1 cellular context compared by ENCODE assay signal in the genomic region with DNA sequence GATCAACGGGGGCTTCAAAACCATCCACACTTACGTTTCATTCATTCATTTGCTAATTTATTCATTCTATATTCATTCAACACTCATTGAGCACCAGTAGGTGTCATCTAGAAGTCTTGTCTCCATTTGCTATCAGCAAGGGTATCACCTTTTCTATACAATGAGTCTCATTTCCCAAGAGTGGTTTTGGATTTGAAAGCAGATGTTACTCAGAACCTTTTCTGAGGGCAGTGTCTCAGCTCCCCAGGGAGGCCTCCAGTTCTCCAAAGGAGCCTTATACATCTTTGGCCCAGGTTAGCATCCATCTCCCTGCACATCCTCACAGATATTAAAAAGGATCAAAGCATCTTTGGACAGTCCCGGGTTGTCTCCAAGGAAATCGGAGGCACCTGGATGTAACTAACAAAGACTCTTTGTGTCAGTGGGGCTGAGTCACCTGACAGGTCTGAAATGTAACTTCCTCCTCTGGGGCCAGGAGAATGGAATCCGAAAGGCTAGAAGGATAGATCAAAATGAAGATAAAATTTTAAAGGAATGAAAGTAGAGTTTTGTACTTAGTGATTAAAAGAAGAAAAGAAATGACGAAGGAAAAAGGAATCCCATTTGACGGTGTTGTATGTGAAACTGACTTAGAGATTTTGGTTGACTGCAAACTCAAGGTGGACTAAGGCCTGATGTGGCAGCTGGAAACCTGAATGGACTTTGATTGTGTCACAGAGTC.
A peak's percentile ranks its signal among the peaks of the same experiment; 100 is the strongest.
TF ChIP-seq lines count a peak whose summit lies in the region.

No MANE protein-coding gene starts in this region.

TF ChIP-seq in SK-N-SH, 30 proteins besides CTCF, POLR2A, EP300 and RAD21:
- no peak for TF ChIP-seq SMC3 (IDR thresholded peaks at IDR 0.05; ENCODE audit: low read depth, low read length)
- 0 out of 2 replicates have a peak, but pooled peaks have one; percentile 8 for TF ChIP-seq TAF1 (IDR thresholded peaks at IDR 0.05; ENCODE audit: borderline replicate concordance, low read depth, low read length)
- no peak for TF ChIP-seq NRF1 (IDR thresholded peaks at IDR 0.05; ENCODE audit: low read depth, low read length)
- no peak for TF ChIP-seq RFX5 (IDR thresholded peaks at IDR 0.05; ENCODE audit: low read length)
- TF ChIP-seq MEF2A (IDR thresholded peaks at IDR 0.05; ENCODE audit: borderline replicate concordance, low read depth), result no peak
- peak; percentile 98 for TF ChIP-seq JUND (IDR thresholded peaks at IDR 0.05)
- TF ChIP-seq, protein P1, sequence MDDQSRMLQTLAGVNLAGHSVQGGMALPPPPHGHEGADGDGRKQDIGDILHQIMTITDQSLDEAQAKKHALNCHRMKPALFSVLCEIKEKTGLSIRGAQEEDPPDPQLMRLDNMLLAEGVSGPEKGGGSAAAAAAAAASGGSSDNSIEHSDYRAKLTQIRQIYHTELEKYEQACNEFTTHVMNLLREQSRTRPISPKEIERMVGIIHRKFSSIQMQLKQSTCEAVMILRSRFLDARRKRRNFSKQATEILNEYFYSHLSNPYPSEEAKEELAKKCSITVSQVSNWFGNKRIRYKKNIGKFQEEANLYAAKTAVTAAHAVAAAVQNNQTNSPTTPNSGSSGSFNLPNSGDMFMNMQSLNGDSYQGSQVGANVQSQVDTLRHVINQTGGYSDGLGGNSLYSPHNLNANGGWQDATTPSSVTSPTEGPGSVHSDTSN (IDR thresholded peaks at IDR 0.05), result peak; percentile 97
- TF ChIP-seq ELF1 (IDR thresholded peaks at IDR 0.05), result no peak; the same call in 1 of the 2 replicates
- peak; percentile 96 for TF ChIP-seq FOSL2 (IDR thresholded peaks at IDR 0.05; ENCODE audit: borderline replicate concordance, low read depth)
- no peak for TF ChIP-seq GABPA (IDR thresholded peaks at IDR 0.05; ENCODE audit: low read depth)
- peak; percentile 70 for TF ChIP-seq POLR2AphosphoS5 (IDR thresholded peaks at IDR 0.05; ENCODE audit: low read depth, low read length)
- TF ChIP-seq GATA2 (CRISPR knock-in tag; IDR thresholded peaks at IDR 0.05), result no peak
- TF ChIP-seq TEAD4 (IDR thresholded peaks at IDR 0.05; ENCODE audit: borderline replicate concordance, insufficient read depth), result peak; percentile 95
- peak; percentile 62; the same call in 1 of the 2 replicates for TF ChIP-seq YY1 (IDR thresholded peaks at IDR 0.05; ENCODE audit: low read depth)
- TF ChIP-seq, protein P2, sequence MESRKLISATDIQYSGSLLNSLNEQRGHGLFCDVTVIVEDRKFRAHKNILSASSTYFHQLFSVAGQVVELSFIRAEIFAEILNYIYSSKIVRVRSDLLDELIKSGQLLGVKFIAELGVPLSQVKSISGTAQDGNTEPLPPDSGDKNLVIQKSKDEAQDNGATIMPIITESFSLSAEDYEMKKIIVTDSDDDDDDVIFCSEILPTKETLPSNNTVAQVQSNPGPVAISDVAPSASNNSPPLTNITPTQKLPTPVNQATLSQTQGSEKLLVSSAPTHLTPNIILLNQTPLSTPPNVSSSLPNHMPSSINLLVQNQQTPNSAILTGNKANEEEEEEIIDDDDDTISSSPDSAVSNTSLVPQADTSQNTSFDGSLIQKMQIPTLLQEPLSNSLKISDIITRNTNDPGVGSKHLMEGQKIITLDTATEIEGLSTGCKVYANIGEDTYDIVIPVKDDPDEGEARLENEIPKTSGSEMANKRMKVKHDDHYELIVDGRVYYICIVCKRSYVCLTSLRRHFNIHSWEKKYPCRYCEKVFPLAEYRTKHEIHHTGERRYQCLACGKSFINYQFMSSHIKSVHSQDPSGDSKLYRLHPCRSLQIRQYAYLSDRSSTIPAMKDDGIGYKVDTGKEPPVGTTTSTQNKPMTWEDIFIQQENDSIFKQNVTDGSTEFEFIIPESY (IDR thresholded peaks at IDR 0.05; ENCODE audit: borderline replicate concordance, low read depth), result 0 out of 2 replicates have a peak, but pooled peaks have one; percentile 34
- no peak for TF ChIP-seq FOXJ3 (CRISPR knock-in tag; IDR thresholded peaks at IDR 0.05)
- no peak for TF ChIP-seq EZH2phosphoT487 (IDR thresholded peaks at IDR 0.05; ENCODE audit: borderline replicate concordance, low read depth)
- TF ChIP-seq, protein P3, sequence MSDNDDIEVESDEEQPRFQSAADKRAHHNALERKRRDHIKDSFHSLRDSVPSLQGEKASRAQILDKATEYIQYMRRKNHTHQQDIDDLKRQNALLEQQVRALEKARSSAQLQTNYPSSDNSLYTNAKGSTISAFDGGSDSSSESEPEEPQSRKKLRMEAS (IDR thresholded peaks at IDR 0.05; ENCODE audit: low read depth), result peak; percentile 65
- TF ChIP-seq USF2 (IDR thresholded peaks at IDR 0.05; ENCODE audit: borderline replicate concordance, low read depth, low read length), result no peak
- peak; percentile 87 for TF ChIP-seq NFIC (IDR thresholded peaks at IDR 0.05; ENCODE audit: borderline replicate concordance)
- TF ChIP-seq RXRA (IDR thresholded peaks at IDR 0.05; ENCODE audit: borderline replicate concordance, low read depth), result peak; percentile 74; the same call in 1 of the 2 replicates
- peak; percentile 45; the same call in 1 of the 2 replicates for TF ChIP-seq USF1 (IDR thresholded peaks at IDR 0.05; ENCODE audit: borderline replicate concordance, low read depth)
- TF ChIP-seq CHD2 (IDR thresholded peaks at IDR 0.05; ENCODE audit: low read length, partially characterized antibody), result no peak
- peak; percentile 98 for TF ChIP-seq TCF12 (IDR thresholded peaks at IDR 0.05)
- TF ChIP-seq SIN3A (IDR thresholded peaks at IDR 0.05; ENCODE audit: borderline replicate concordance, low read depth, low read length), result no peak; the same call in 1 of the 2 replicates
- TF ChIP-seq, protein P4, sequence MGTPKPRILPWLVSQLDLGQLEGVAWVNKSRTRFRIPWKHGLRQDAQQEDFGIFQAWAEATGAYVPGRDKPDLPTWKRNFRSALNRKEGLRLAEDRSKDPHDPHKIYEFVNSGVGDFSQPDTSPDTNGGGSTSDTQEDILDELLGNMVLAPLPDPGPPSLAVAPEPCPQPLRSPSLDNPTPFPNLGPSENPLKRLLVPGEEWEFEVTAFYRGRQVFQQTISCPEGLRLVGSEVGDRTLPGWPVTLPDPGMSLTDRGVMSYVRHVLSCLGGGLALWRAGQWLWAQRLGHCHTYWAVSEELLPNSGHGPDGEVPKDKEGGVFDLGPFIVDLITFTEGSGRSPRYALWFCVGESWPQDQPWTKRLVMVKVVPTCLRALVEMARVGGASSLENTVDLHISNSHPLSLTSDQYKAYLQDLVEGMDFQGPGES (IDR thresholded peaks at IDR 0.05; ENCODE audit: low read depth, low read length), result no peak
- TF ChIP-seq FOXM1 (IDR thresholded peaks at IDR 0.05; ENCODE audit: low read depth), result peak; percentile 83; the same call in 1 of the 2 replicates
- TF ChIP-seq MXI1 (IDR thresholded peaks at IDR 0.05; ENCODE audit: low read depth, low read length), result no peak
- TF ChIP-seq RCOR1 (IDR thresholded peaks at IDR 0.05; ENCODE audit: low read length), result no peak
- TF ChIP-seq REST (IDR thresholded peaks at IDR 0.05; ENCODE audit: low read depth, low read length), result peak; percentile 70
